ENCODE assay signal across 16 cellular contexts in genomic region chr6:77337392-77337791, GRCh38.
A peak's percentile ranks its signal among the peaks of the same experiment; 100 is the strongest.
DNase-seq lines count a peak whose midpoint lies in the region; ATAC-seq and TF ChIP-seq lines count a peak whose summit lies in the region.
"Had no signal": no experiment of that assay in that cellular context is flagged by ENCODE, and none has a peak within 500 bp of the region (broad histone marks: within the 10 kb centered on the region; RNA-seq: fewer than 3 reads in every experiment).

No MANE protein-coding gene starts in this region.

- no peak overlapping the region for H2AK5ac ChIP-seq in H9 (ENCODE audit: insufficient read length, low read length)

- H3K79me1 ChIP-seq in H9 (ENCODE audit: insufficient read depth, low read depth, low read length, poor library complexity, severe bottlenecking): no peaks in the 10 kb centered on the region

- peak overlapping the region; percentile 55 to 91 (median 63); a peak in 6 of 7 replicates for H3K27ac Mint-ChIP-seq in H9
- H3K27ac Mint-ChIP-seq in WTC11: peak overlapping the region; percentile 88
- no peak overlapping the region for H3K27ac Mint-ChIP-seq in neural progenitor cell
- H3K27ac Mint-ChIP-seq: B cell; CD4-positive, alpha-beta T cell had no signal

- no peak overlapping the region for H4K8ac ChIP-seq in H9 (replicated peaks; ENCODE audit: insufficient read length, low read depth, low read length)

- DNase-seq in H9: no peak
- no peak for DNase-seq in WTC11 (ENCODE audit: low spot score)
- no peak for DNase-seq in neural progenitor cell (ENCODE audit: low spot score)
- no peak for DNase-seq in activated T-cell treated with anti-CD3 and anti-CD28 coated beads for 4 hours
- no peak for DNase-seq in MM.1S
- no peak for DNase-seq in islet precursor cell
- DNase-seq: C1 segment of cervical spinal cord; Calu3; CD4-positive, alpha-beta T cell; DMS 273 treated with DMSO at 0.1 percent for 48 hours; GM23248; IMR-90 had no signal

- no peak overlapping the region for H3K56ac ChIP-seq in H9 (ENCODE audit: insufficient read length, low read depth, low read length)

- H3K4me1 ChIP-seq in H9 (ENCODE audit: insufficient read depth, low read length) (no peaks in the 10 kb centered on the region), iPS-18a (ENCODE audit: control insufficient read depth, low read depth, low read length) (peaks cover 30% of the 10 kb centered on the region), neural progenitor cell (peaks cover 10% of the 10 kb centered on the region), MM.1S (ENCODE audit: low read length) (no peaks in the 10 kb centered on the region)

- no peak overlapping the region for H4K91ac ChIP-seq in H9 (ENCODE audit: insufficient read length, low read depth, low read length)

- H3K27me3 Mint-ChIP-seq in H9 (ENCODE audit: low read depth) (no peaks in the 10 kb centered on the region), WTC11 (ENCODE audit: low read depth) (no peaks in the 10 kb centered on the region), neural progenitor cell (ENCODE audit: insufficient read depth, low read depth) (no peaks in the 10 kb centered on the region)
- H3K27me3 Mint-ChIP-seq: B cell; CD4-positive, alpha-beta T cell had no signal

- H3F3A ChIP-seq in neural progenitor cell (ENCODE audit: low read depth) (no peaks in the 10 kb centered on the region), MM.1S (ENCODE audit: insufficient read depth, low read length) (no peaks in the 10 kb centered on the region)

- H3K4me1 Mint-ChIP-seq in H9 (peaks cover 47 to 50% of the 10 kb centered on the region in 2 experiments), WTC11 (peaks cover 48% of the 10 kb centered on the region), neural progenitor cell (no peaks in the 10 kb centered on the region)
- H3K4me1 Mint-ChIP-seq: B cell had no signal

- H3K27ac ChIP-seq in H9 (ENCODE audit: insufficient read length, low read depth, low read length): no peak overlapping the region
- no peak overlapping the region for H3K27ac ChIP-seq in iPS-18a (ENCODE audit: low read length)
- no peak overlapping the region for H3K27ac ChIP-seq in neural progenitor cell
- H3K27ac ChIP-seq in MM.1S (ENCODE audit: low read length): no peak overlapping the region
- H3K27ac ChIP-seq: GM23248, HL-60 had no signal

- H2AFZ ChIP-seq in H9 (ENCODE audit: low read length) (no peak overlapping the region), neural progenitor cell (replicated peaks) (no peak overlapping the region), MM.1S (ENCODE audit: low read length) (no peak overlapping the region)
- H2AFZ ChIP-seq: GM23248 had no signal

- H3K14ac ChIP-seq in H9 (ENCODE audit: insufficient read depth, low read length): no peak overlapping the region

- no peak overlapping the region for H2BK12ac ChIP-seq in H9 (ENCODE audit: insufficient read length, low read depth, low read length)

- no peak overlapping the region for H2BK15ac ChIP-seq in H9 (ENCODE audit: low read depth, low read length)

- CTCF ChIA-PET in WTC11 (lab: Charles Lee): interaction anchor here (0.6 kb wide), 1 partner anchor 110 kb away, joined by 3 read pairs; no protein-coding TSS in a partner anchor

- peaks cover 17% of the 10 kb centered on the region for H3K9me3 ChIP-seq in H9 (ENCODE audit: control insufficient read depth, low read depth, low read length)
- no peaks in the 10 kb centered on the region for H3K9me3 ChIP-seq in iPS-18a (ENCODE audit: control insufficient read depth, low read depth, low read length)
- H3K9me3 ChIP-seq in neural progenitor cell (ENCODE audit: low read depth): no peaks in the 10 kb centered on the region
- H3K9me3 ChIP-seq in MM.1S (replicated peaks; ENCODE audit: insufficient read depth, low read length): no peaks in the 10 kb centered on the region

- no peaks in the 10 kb centered on the region for H3K23me2 ChIP-seq in H9 (ENCODE audit: insufficient read length, low read depth, low read length, poor library complexity, severe bottlenecking)

- no peak overlapping the region for H2BK20ac ChIP-seq in H9 (ENCODE audit: low read depth, low read length, poor library complexity, severe bottlenecking)

- POLR2A ChIA-PET in WTC11 (lab: Charles Lee): no interaction called here

- H3K36me3 ChIP-seq in iPS-18a (ENCODE audit: control insufficient read depth, low read depth, low read length): no peaks in the 10 kb centered on the region
- no peaks in the 10 kb centered on the region for H3K36me3 ChIP-seq in neural progenitor cell
- no peaks in the 10 kb centered on the region for H3K36me3 ChIP-seq in MM.1S (replicated peaks; ENCODE audit: insufficient read depth, low read length)

- H3K23ac ChIP-seq in H9 (ENCODE audit: insufficient read length, low read depth, low read length): no peak overlapping the region

- H3T11ph ChIP-seq in H9 (ENCODE audit: low read length): no peak overlapping the region

- H4K5ac ChIP-seq in H9 (ENCODE audit: insufficient read length, low read depth, low read length): no peak overlapping the region

- H3K18ac ChIP-seq in H9 (ENCODE audit: insufficient read length, low read depth, low read length): no peak overlapping the region

- H2BK120ac ChIP-seq in H9 (ENCODE audit: low read depth, low read length, poor library complexity, severe bottlenecking): no peak overlapping the region

- H3K79me2 ChIP-seq in H9 (ENCODE audit: insufficient read depth, low read length) (no peaks in the 10 kb centered on the region), neural progenitor cell (ENCODE audit: low read depth) (no peaks in the 10 kb centered on the region), MM.1S (ENCODE audit: low read length) (no peaks in the 10 kb centered on the region)

- H3K36me3 Mint-ChIP-seq in H9 (ENCODE audit: insufficient read depth in 1 of 3, low read depth in 3 of 3) (peaks cover 8 to 31% (median 24%) of the 10 kb centered on the region in 3 experiments), WTC11 (peaks cover 31% of the 10 kb centered on the region), neural progenitor cell (no peaks in the 10 kb centered on the region)

- H3K9ac ChIP-seq in H9 (ENCODE audit: extremely low read depth, insufficient read length, low read length): no peak overlapping the region
- H3K9ac ChIP-seq in iPS-18a (ENCODE audit: low read length): no peak overlapping the region
- no peak overlapping the region for H3K9ac ChIP-seq in neural progenitor cell
- H3K9ac ChIP-seq in MM.1S (ENCODE audit: low read length): no peak overlapping the region
- H3K9ac ChIP-seq: GM23248 had no signal

- peak; percentile 80 for ATAC-seq in WTC11
- ATAC-seq: HCT116 had no signal

- H3K4me2 ChIP-seq in H9 (ENCODE audit: insufficient read depth, insufficient read length, low read length) (peak overlapping the region; percentile 44), neural progenitor cell (peak overlapping the region; percentile 8), MM.1S (ENCODE audit: low read depth, low read length) (no peak overlapping the region)

- H3K9me3 Mint-ChIP-seq in H9 (peaks cover 23 to 24% of the 10 kb centered on the region in 2 experiments; a peak in 4 of 5 replicates), WTC11 (peaks cover 32% of the 10 kb centered on the region), neural progenitor cell (peaks cover 6% of the 10 kb centered on the region)

- peak overlapping the region; percentile 30 for H3K4me3 ChIP-seq in iPS-18a (ENCODE audit: low read length)
- H3K4me3 ChIP-seq in neural progenitor cell: no peak overlapping the region
- no peak overlapping the region for H3K4me3 ChIP-seq in MM.1S (ENCODE audit: low read length)
- H3K4me3 ChIP-seq: GM23248 had no signal

- H4K20me1 ChIP-seq in H9 (ENCODE audit: control insufficient read depth, insufficient read depth, insufficient read length) (no peaks in the 10 kb centered on the region), neural progenitor cell (ENCODE audit: low read depth) (no peaks in the 10 kb centered on the region), MM.1S (ENCODE audit: insufficient read depth, low read length) (no peaks in the 10 kb centered on the region)

- H2BK5ac ChIP-seq in H9 (ENCODE audit: insufficient read length, low read length): no peak overlapping the region

- H3K27me3 ChIP-seq in H9 (ENCODE audit: insufficient read depth, low read length) (no peaks in the 10 kb centered on the region), iPS-18a (ENCODE audit: control insufficient read depth, insufficient read depth, low read length) (no peaks in the 10 kb centered on the region), neural progenitor cell (no peaks in the 10 kb centered on the region), MM.1S (replicated peaks; ENCODE audit: insufficient read depth, low read length) (no peaks in the 10 kb centered on the region)

- H3K9me2 ChIP-seq in MM.1S (replicated peaks; ENCODE audit: insufficient read depth, low read length): no peaks in the 10 kb centered on the region

- H3K4me3 Mint-ChIP-seq in H9 (peak overlapping the region in 1 of 2 experiments; percentile 1; a peak in 1 of 5 replicates), WTC11 (peak overlapping the region; percentile 37), neural progenitor cell (no peak overlapping the region)
- H3K4me3 Mint-ChIP-seq: B cell; CD4-positive, alpha-beta T cell had no signal

- TF ChIP-seq CTCF in H9 (conservative IDR thresholded peaks at IDR 0.05) (no peak), WTC11 (IDR thresholded peaks at IDR 0.05) (no peak), neural progenitor cell (IDR thresholded peaks at IDR 0.05) (no peak), MM.1S (IDR thresholded peaks at IDR 0.05; ENCODE audit: low read length) (no peak)

- no peak overlapping the region for H3K4ac ChIP-seq in H9 (ENCODE audit: low read depth, low read length)

TF ChIP-seq in WTC11, 78 proteins besides CTCF, POLR2A, EP300 and RAD21:
- TF ChIP-seq ZNF317 (CRISPR knock-in tag; IDR thresholded peaks at IDR 0.05; ENCODE audit: borderline replicate concordance, low read depth): no peak
